18 cellular contexts compared by ENCODE assay signal in genomic region chr1:245337829-245338484, GRCh38.
DNase-seq lines count a peak whose midpoint lies in the region; ATAC-seq, FAIRE-seq and TF ChIP-seq lines count a peak whose summit lies in the region.
"Had no signal": no experiment of that assay in that cellular context is flagged by ENCODE, and none has a peak within 500 bp of the region (broad histone marks: within the 10 kb centered on the region; RNA-seq: fewer than 3 reads in every experiment).

No MANE protein-coding gene starts in this region.

- H2AFZ ChIP-seq in K562 (ENCODE audit: low read depth, low read length), result peak overlapping the region; percentile 92
- H2AFZ ChIP-seq in neural progenitor cell (replicated peaks), result peak overlapping the region; percentile 35
- H2AFZ ChIP-seq: parathyroid adenoma had no signal

- TF ChIP-seq CTCF in K562 (IDR thresholded peaks at IDR 0.05 in 2 of 3, conservative IDR thresholded peaks at IDR 0.05 in 1 of 3; ENCODE audit: insufficient read depth in 2 of 3, low read depth in 1 of 3, low read length in 3 of 3) (0 out of 6 replicates have a peak, but pooled peaks of 1 of the 3 experiments have one; percentile 23), neural progenitor cell (IDR thresholded peaks at IDR 0.05) (no peak)

- no peak for ATAC-seq in activated CD8-positive, alpha-beta memory T cell treated with anti-CD3 and anti-CD28 coated beads, Interleukin-2, amount 10 ng/mL, durations not matched to agents 7 days and 5 days
- ATAC-seq in K562, result peak; percentile 88
- no peak for ATAC-seq in HG02610 (IDR thresholded peaks at IDR 0.05; ENCODE audit: unreplicated experiment)
- no peak for ATAC-seq in HG03095 (IDR thresholded peaks at IDR 0.05; ENCODE audit: unreplicated experiment)
- ATAC-seq: PC-3 had no signal

- CTCF ChIA-PET in activated CD8-positive, alpha-beta memory T cell treated with anti-CD3 and anti-CD28 coated beads, Interleukin-2, amount 10 ng/mL, durations not matched to agents 7 days and 5 days (lab: Charles Lee), result no interaction called here
- CTCF ChIA-PET in K562 (lab: Yijun Ruan, JAX; ENCODE audit: low intra/inter-chr PET ratio), result no interaction called here

- H3K27ac ChIP-seq in K562 (ENCODE audit: extremely low read depth, low read depth, low read length) (peak overlapping the region; percentile 78), neural progenitor cell (no peak overlapping the region)
- H3K27ac ChIP-seq: parathyroid adenoma, uterus, VCaP had no signal

- FAIRE-seq in K562 (lab: Jason Lieb, UNC), result peak; percentile 92
- FAIRE-seq: endometrium had no signal

- POLR2A ChIA-PET in K562 (lab: Yijun Ruan, JAX), result interaction anchor here (0.7 to 1.4 kb wide), 3 partner anchors 13 to 35 kb away, joined by 3 read pairs; no protein-coding TSS in a partner anchor

- intact Hi-C loops in K562 (cut with micrococcal nuclease), result no loop called here

- no peaks in the 10 kb centered on the region for H3K36me3 ChIP-seq in K562 (ENCODE audit: control insufficient read depth, insufficient read depth, low read length)
- H3K36me3 ChIP-seq in neural progenitor cell, result no peaks in the 10 kb centered on the region
- H3K36me3 ChIP-seq: uterus had no signal

- no peak overlapping the region for H3K4me3 ChIP-seq in K562
- H3K4me3 ChIP-seq in neural progenitor cell, result no peak overlapping the region
- H3K4me3 ChIP-seq: uterus had no signal

- in situ Hi-C loops in K562 (cut with MboI), result no loop called here

- peak; percentile 61 for DNase-seq in activated CD8-positive, alpha-beta memory T cell treated with anti-CD3 and anti-CD28 coated beads for 24 hours
- DNase-seq in activated CD8-positive, alpha-beta memory T cell treated with anti-CD3 and anti-CD28 coated beads, Interleukin-2, amount 10 ng/mL, durations not matched to agents 7 days and 5 days, result no peak
- DNase-seq in NOMO-1 treated with DMSO at 0.1 percent for 48 hours (lab: John Stamatoyannopoulos, UW; ENCODE audit: unreplicated experiment) (peak; percentile 19), K562 (ENCODE audit: extremely low read depth in 1 of 4, low spot score in 3 of 4) (peak; percentile 63 to 88 (median 75)), neural progenitor cell (ENCODE audit: low spot score) (no peak), middle frontal gyrus (ENCODE audit: extremely low spot score, low spot score) (no peak)
- DNase-seq: DMS153; GOT3; PC-3; stimulated activated CD8-positive, alpha-beta memory T cell treated with anti-CD3 and anti-CD28 coated beads, Interleukin-4, amount 100 ng/mL, for 48 hours; uterus had no signal

- no peaks in the 10 kb centered on the region for H3K36me3 Mint-ChIP-seq in activated CD8-positive, alpha-beta memory T cell treated with anti-CD3 and anti-CD28 coated beads, Interleukin-2, amount 10 ng/mL, durations not matched to agents 7 days and 5 days
- no peaks in the 10 kb centered on the region for H3K36me3 Mint-ChIP-seq in neural progenitor cell

- H3K79me2 ChIP-seq in K562 (ENCODE audit: control insufficient read depth, insufficient read depth, low read length) (no peaks in the 10 kb centered on the region), neural progenitor cell (ENCODE audit: low read depth) (no peaks in the 10 kb centered on the region)
- H3K79me2 ChIP-seq: parathyroid adenoma had no signal

- H3K9ac ChIP-seq in K562 (ENCODE audit: insufficient read depth in 1 of 2, low read depth in 2 of 2, low read length in 2 of 2) (peak overlapping the region; percentile 39 to 57; a peak in 3 of 4 replicates), neural progenitor cell (no peak overlapping the region)
- H3K9ac ChIP-seq: parathyroid adenoma had no signal

- H3K4me1 Mint-ChIP-seq in activated CD8-positive, alpha-beta memory T cell treated with anti-CD3 and anti-CD28 coated beads, Interleukin-2, amount 10 ng/mL, durations not matched to agents 7 days and 5 days, result no peaks in the 10 kb centered on the region
- peaks cover 25% of the 10 kb centered on the region for H3K4me1 Mint-ChIP-seq in neural progenitor cell
- H3K4me1 Mint-ChIP-seq: IgD-negative memory B cell had no signal

- H3K27me3 ChIP-seq in K562 (ENCODE audit: control insufficient read depth in 2 of 2, insufficient read depth in 2 of 2, low read length in 2 of 2), result peaks cover 13 to 32% of the 10 kb centered on the region in 2 experiments
- peaks cover 9% of the 10 kb centered on the region for H3K27me3 ChIP-seq in neural progenitor cell
- H3K27me3 ChIP-seq: uterus had no signal

- H3F3A ChIP-seq in neural progenitor cell (ENCODE audit: low read depth), result no peaks in the 10 kb centered on the region

- no peaks in the 10 kb centered on the region for H3K27me3 Mint-ChIP-seq in activated CD8-positive, alpha-beta memory T cell treated with anti-CD3 and anti-CD28 coated beads, Interleukin-2, amount 10 ng/mL, durations not matched to agents 7 days and 5 days
- peaks cover 2% of the 10 kb centered on the region for H3K27me3 Mint-ChIP-seq in neural progenitor cell (ENCODE audit: insufficient read depth, low read depth)
- H3K27me3 Mint-ChIP-seq: IgD-negative memory B cell had no signal

- H3K9me3 ChIP-seq in K562 (replicated peaks; ENCODE audit: control insufficient read depth, insufficient read depth, low read depth, low read length) (no peaks in the 10 kb centered on the region), neural progenitor cell (ENCODE audit: low read depth) (no peaks in the 10 kb centered on the region)
- H3K9me3 ChIP-seq: uterus had no signal

- TF ChIP-seq EP300 in K562 (IDR thresholded peaks at IDR 0.05; ENCODE audit: low read length), result peak; percentile 92

- no peak overlapping the region for H3K4me3 Mint-ChIP-seq in activated CD8-positive, alpha-beta memory T cell treated with anti-CD3 and anti-CD28 coated beads, Interleukin-2, amount 10 ng/mL, durations not matched to agents 7 days and 5 days
- H3K4me3 Mint-ChIP-seq in neural progenitor cell, result no peak overlapping the region
- H3K4me3 Mint-ChIP-seq: activated T-helper 1 cell treated with anti-CD3 and anti-CD28 coated beads, Interleukin-12 subunit alpha, Interleukin-12 subunit beta, Interleukin-2, Interleukin-4 antibody, amounts not matched to agents 30 ng/mL and 10 ng/mL and 1 ng/mL, durations not matched to agents 14 hours and 24 hours and 36 hours; IgD-negative memory B cell had no signal

- 3% methylated on average over 10 of the region's 10 CpGs for WGBS in K562 (ENCODE audit: insufficient coverage, low coverage, missing lambda C conversion rate)

- no peaks in the 10 kb centered on the region for H4K20me1 ChIP-seq in K562 (replicated peaks; ENCODE audit: control insufficient read depth, insufficient read depth, low read length)
- no peaks in the 10 kb centered on the region for H4K20me1 ChIP-seq in neural progenitor cell (ENCODE audit: low read depth)

- BruUV-seq in K562 (replicated peaks; lab: Mats Ljungman, UMichigan), result no TSS peak

- TF ChIP-seq RAD21 in K562 (CRISPR knock-in tag; conservative IDR thresholded peaks at IDR 0.05 in 1 of 2, IDR thresholded peaks at IDR 0.05 in 1 of 2), result no peak

- H3K4me1 ChIP-seq in K562 (replicated peaks in 1 of 2; ENCODE audit: control insufficient read depth in 2 of 2, insufficient read depth in 2 of 2, low read length in 2 of 2) (peaks cover 11 to 15% of the 10 kb centered on the region in 2 experiments; a peak in 4 of 5 replicates), neural progenitor cell (no peaks in the 10 kb centered on the region)
- H3K4me1 ChIP-seq: parathyroid adenoma, uterus had no signal

- no peak overlapping the region for H3K27ac Mint-ChIP-seq in activated CD8-positive, alpha-beta memory T cell treated with anti-CD3 and anti-CD28 coated beads, Interleukin-2, amount 10 ng/mL, durations not matched to agents 7 days and 5 days
- peak overlapping the region; percentile 25 for H3K27ac Mint-ChIP-seq in neural progenitor cell
- H3K27ac Mint-ChIP-seq: activated T-helper 1 cell treated with anti-CD3 and anti-CD28 coated beads, Interleukin-12 subunit alpha, Interleukin-12 subunit beta, Interleukin-2, Interleukin-4 antibody, amounts not matched to agents 30 ng/mL and 10 ng/mL and 1 ng/mL, durations not matched to agents 14 hours and 24 hours and 36 hours; IgD-negative memory B cell had no signal

- H3K4me2 ChIP-seq in K562 (ENCODE audit: insufficient read depth, low read length) (peak overlapping the region; percentile 74), neural progenitor cell (no peak overlapping the region)

- H3K9me3 Mint-ChIP-seq in activated CD8-positive, alpha-beta memory T cell treated with anti-CD3 and anti-CD28 coated beads, Interleukin-2, amount 10 ng/mL, durations not matched to agents 7 days and 5 days (ENCODE audit: low read depth), result no peaks in the 10 kb centered on the region
- H3K9me3 Mint-ChIP-seq in neural progenitor cell, result no peaks in the 10 kb centered on the region
- H3K9me3 Mint-ChIP-seq: activated T-helper 1 cell treated with anti-CD3 and anti-CD28 coated beads, Interleukin-12 subunit alpha, Interleukin-12 subunit beta, Interleukin-2, Interleukin-4 antibody, amounts not matched to agents 30 ng/mL and 10 ng/mL and 1 ng/mL, durations not matched to agents 14 hours and 24 hours and 36 hours had no signal

- no peak for TF ChIP-seq POLR2A in K562 (conservative IDR thresholded peaks at IDR 0.05)

- no peaks in the 10 kb centered on the region for H3K9me1 ChIP-seq in K562 (ENCODE audit: control insufficient read depth, insufficient read depth, low read length)

Comparison
In these comparisons a context has a peak if more than half of its experiments do, and no peak if none do; other contexts are left out.
1. DNase-seq: peak in activated CD8-positive, alpha-beta memory T cell treated with anti-CD3 and anti-CD28 coated beads for 24 hours (single experiment), NOMO-1 treated with DMSO at 0.1 percent for 48 hours (single experiment) and K562 (4 of 4); none in activated CD8-positive, alpha-beta memory T cell treated with anti-CD3 and anti-CD28 coated beads, Interleukin-2, amount 10 ng/mL, durations not matched to agents 7 days and 5 days (single experiment), neural progenitor cell (single experiment) and middle frontal gyrus (single experiment).